24 cellular contexts compared by ENCODE assay signal in genomic region chr10:79013406-79013805, GRCh38.
"Had no signal": no experiment of that assay in that cellular context is flagged by ENCODE, and none has a peak within 500 bp of the region (broad histone marks: within the 10 kb centered on the region; RNA-seq: fewer than 3 reads in every experiment).

No MANE protein-coding gene starts in this region.

- H3K9me3 ChIP-seq: mucosa of descending colon, prostate gland, suprapubic skin had no signal

- H3K27me3 ChIP-seq: cardiac muscle cell, right atrium auricular region, suprapubic skin had no signal

- H2AFZ ChIP-seq: neural progenitor cell had no signal

- H3K4me3 ChIP-seq: cardiac muscle cell, coronary artery, lung, mucosa of descending colon, neural progenitor cell, prostate gland, right atrium auricular region, smooth muscle cell, suprapubic skin had no signal

- H3K36me3 ChIP-seq: cardiac muscle cell, neural progenitor cell, prostate gland, right atrium auricular region, suprapubic skin had no signal

- H3K4me2 ChIP-seq: neural progenitor cell, smooth muscle cell had no signal

- DNase-seq: dermis blood vessel endothelial cell; effector memory CD8-positive, alpha-beta T cell; erythroblast; left colon; left ventricle myocardium superior; mucosa of descending colon; naive B cell; stimulated activated CD4-positive, alpha-beta T cell treated with anti-CD3 and anti-CD28 coated beads, Interleukin-12 subunit alpha, Interleukin-12 subunit beta, amount 100 ng/mL, for 4 hours; stimulated activated CD4-positive, alpha-beta T cell treated with anti-CD3 and anti-CD28 coated beads, Interleukin-1b, Interleukin-23, amount 100 ng/mL, for 48 hours; stimulated activated CD4-positive, alpha-beta T cell treated with anti-CD3 and anti-CD28 coated beads, Interleukin-4, amount 100 ng/mL, for 1 hour; stimulated activated CD8-positive, alpha-beta memory T cell treated with anti-CD3 and anti-CD28 coated beads, Interleukin-4, amount 100 ng/mL, for 48 hours; stimulated activated naive CD4-positive, alpha-beta T cell; stimulated activated naive CD8-positive, alpha-beta T cell treated with anti-CD3 and anti-CD28 coated beads, Interleukin-15, amount 100 ng/mL, for 72 hours had no signal

- H3K9ac ChIP-seq: neural progenitor cell had no signal

- FAIRE-seq: endometrium, frontal cortex had no signal

- ATAC-seq: effector memory CD8-positive, alpha-beta T cell; left colon; left ventricle myocardium superior; mucosa of descending colon; natural killer cell treated with Interleukin-12 subunit alpha and Interleukin-12 subunit beta and Interleukin-15 and Interleukin-18, amount 100 ng/mL, for 72 hours; stimulated activated naive CD8-positive, alpha-beta T cell treated with anti-CD3 and anti-CD28 coated beads, Interleukin-15, amount 100 ng/mL, for 72 hours had no signal

- H3K4me1 ChIP-seq: prostate gland had no signal

- H3K27ac ChIP-seq: cardiac muscle cell, coronary artery, neural progenitor cell, prostate gland, suprapubic skin had no signal
